Comparison of ENCODE assay signal across 25 cellular contexts in the genomic region with DNA sequence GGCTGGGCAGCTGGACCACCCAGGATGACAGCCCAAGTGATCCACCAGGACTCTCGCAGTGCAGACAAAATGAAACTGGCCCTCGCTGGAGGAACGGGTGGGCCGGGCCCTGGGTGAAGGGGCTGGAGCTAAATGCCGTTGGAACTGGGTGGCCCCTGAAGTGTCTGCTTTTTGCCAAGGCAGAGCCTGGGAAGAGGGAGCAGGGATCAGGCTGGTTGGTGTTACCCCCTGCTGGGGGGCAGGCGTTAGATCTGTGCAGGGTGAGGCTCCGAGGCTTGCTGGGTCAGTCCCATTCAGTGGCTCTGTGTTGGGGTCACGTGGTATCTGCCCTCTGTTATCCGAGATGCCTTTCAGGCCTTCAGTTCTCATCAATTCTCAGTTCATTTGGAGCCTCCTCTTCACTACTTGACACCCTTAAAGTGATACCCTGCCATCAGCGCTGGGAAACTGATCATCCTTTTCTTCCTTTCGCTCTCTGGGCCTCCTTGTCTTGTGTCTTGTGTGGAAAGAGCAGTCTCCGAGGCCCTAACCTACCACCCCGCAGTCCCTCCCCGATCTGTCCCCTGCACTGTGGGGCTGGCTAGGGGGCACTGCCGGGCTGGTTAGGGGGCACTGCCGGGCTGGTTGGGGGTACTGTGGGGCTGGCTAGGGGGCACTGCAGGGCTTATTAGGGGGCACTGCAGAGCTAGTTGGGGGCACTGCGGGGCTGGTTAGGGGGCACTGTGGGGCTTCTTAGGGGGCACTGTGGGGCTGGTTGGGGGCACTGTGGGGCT. TPM values are rescaled to one million over a fixed set of nuclear protein-coding genes. Genes with fewer than 3 reads are reported as not detected.
DNase-seq lines count a peak whose midpoint lies in the region; ATAC-seq and TF ChIP-seq lines count a peak whose summit lies in the region.
"Had no signal": no experiment of that assay in that cellular context is flagged by ENCODE, and none has a peak within 500 bp of the region (broad histone marks: within the 10 kb centered on the region; RNA-seq: fewer than 3 reads in every experiment).

No MANE protein-coding gene starts in this region.

- H3K14ac ChIP-seq in trophoblast cell (ENCODE audit: low read length) = no peak overlapping the region

- H3K79me2 ChIP-seq in trophoblast cell (ENCODE audit: control insufficient read depth, insufficient read depth, low read length, poor library complexity) = peaks cover 16% of the 10 kb centered on the region

- H3K9me3 ChIP-seq in left lung (peaks cover 0 to 6% of the 10 kb centered on the region in 2 donors), trophoblast cell (ENCODE audit: insufficient read depth, low read depth, low read length) (no peaks in the 10 kb centered on the region)

- H3K79me1 ChIP-seq in trophoblast cell (ENCODE audit: low read length) = peaks cover 17% of the 10 kb centered on the region

- no peak for TF ChIP-seq POLR2A in GM18505 (IDR thresholded peaks at IDR 0.05; ENCODE audit: borderline replicate concordance, extremely low read depth, insufficient read depth, insufficient read length)

- no peak overlapping the region for H2AK5ac ChIP-seq in trophoblast cell (ENCODE audit: low read length)

- no CpG with 5 or more reads among the region's 17 CpGs for whole genome bisulfite sequencing in trophoblast cell (ENCODE audit: extremely low coverage, insufficient coverage, insufficient read length)

- intact Hi-C loops in left lung (cut with DNase I) = no loop called here

- H3K9ac ChIP-seq in trophoblast cell (ENCODE audit: low read length) = no peak overlapping the region

- no peak overlapping the region for H4K12ac ChIP-seq in trophoblast cell (ENCODE audit: low read depth, low read length)

- no peak overlapping the region for H3K4me2 ChIP-seq in trophoblast cell (ENCODE audit: low read length)
- H3K4me2 ChIP-seq: A549 had no signal

- H4K8ac ChIP-seq in trophoblast cell (ENCODE audit: low read depth, low read length) = no peak overlapping the region

- H2AFZ ChIP-seq in trophoblast cell (ENCODE audit: insufficient read depth, low read length, poor library complexity) = no peak overlapping the region

- H2BK120ac ChIP-seq in trophoblast cell (ENCODE audit: insufficient read depth, low read length, poor library complexity) = no peak overlapping the region

- H3K4me3 ChIP-seq in left lung (no peak overlapping the region), trophoblast cell (ENCODE audit: low read depth, low read length) (no peak overlapping the region)
- H3K4me3 ChIP-seq: A549, ascending aorta, heart left ventricle had no signal

- H3K27me3 ChIP-seq in left lung (no peaks in the 10 kb centered on the region), trophoblast cell (ENCODE audit: insufficient read depth, low read length) (no peaks in the 10 kb centered on the region)
- H3K27me3 ChIP-seq: ascending aorta, heart left ventricle had no signal

- H3K36me3 ChIP-seq in left lung (no peaks in the 10 kb centered on the region), trophoblast cell (ENCODE audit: control insufficient read depth in 1 of 2, insufficient read depth in 2 of 2, low read length in 2 of 2) (peaks cover 15 to 32% of the 10 kb centered on the region in 2 experiments)
- H3K36me3 ChIP-seq: ascending aorta, heart left ventricle had no signal

- H3K27ac ChIP-seq in left lung (no peak overlapping the region), trophoblast cell (ENCODE audit: low read depth, low read length) (no peak overlapping the region)
- H3K27ac ChIP-seq: ascending aorta, VCaP had no signal

- H3K4me1 ChIP-seq in left lung (no peaks in the 10 kb centered on the region), trophoblast cell (ENCODE audit: control insufficient read depth in 1 of 2, insufficient read depth in 2 of 2, low read length in 2 of 2) (peaks cover 27 to 39% of the 10 kb centered on the region in 2 experiments)

- no peak overlapping the region for H2BK5ac ChIP-seq in trophoblast cell (ENCODE audit: low read depth, low read length, poor library complexity)

- DNase-seq in DMS79 (lab: John Stamatoyannopoulos, UW) (peak; percentile 44), RPMI8226 (peak; percentile 29), left lung (peak; percentile 29 to 59), trophoblast cell (no peak)
- DNase-seq: activated CD4-positive, alpha-beta T cell treated with anti-CD3 and anti-CD28 coated beads, Interleukin-2, amount 10 ng/mL, durations not matched to agents 7 days and 5 days; activated CD8-positive, alpha-beta memory T cell treated with anti-CD3 and anti-CD28 coated beads, Interleukin-2, amount 10 ng/mL, durations not matched to agents 7 days and 5 days; CD8-positive, alpha-beta T cell; cerebellar nuclear complex; heart left ventricle; left cardiac atrium; midbrain; NCI-H1092; NCI-H1930; NCI-H774; stimulated activated CD4-positive, alpha-beta T cell treated with anti-CD3 and anti-CD28 coated beads, Interleukin-1b, Interleukin-23, amount 100 ng/mL, for 48 hours; substantia nigra had no signal

- no peak overlapping the region for H3K23ac ChIP-seq in trophoblast cell (ENCODE audit: low read length)

- no peak overlapping the region for H3K18ac ChIP-seq in trophoblast cell (ENCODE audit: low read length)

- no peak for TF ChIP-seq CTCF in left lung (IDR thresholded peaks at IDR 0.05)

- no peak for ATAC-seq in left lung
- ATAC-seq in GM18505 (IDR thresholded peaks at IDR 0.05; ENCODE audit: unreplicated experiment) = no peak
- ATAC-seq in GM19023 (IDR thresholded peaks at IDR 0.05; ENCODE audit: unreplicated experiment) = no peak
- ATAC-seq in GM21360 (IDR thresholded peaks at IDR 0.05; ENCODE audit: unreplicated experiment) = no peak
- ATAC-seq in HG02763 (IDR thresholded peaks at IDR 0.05; ENCODE audit: unreplicated experiment) = no peak
- ATAC-seq: A549; activated CD8-positive, alpha-beta memory T cell treated with anti-CD3 and anti-CD28 coated beads, Interleukin-2, amount 10 ng/mL, durations not matched to agents 7 days and 5 days; CD8-positive, alpha-beta T cell; heart left ventricle; left cardiac atrium; natural killer cell treated with Interleukin-12 subunit alpha and Interleukin-12 subunit beta and Interleukin-15 and Interleukin-18, amount 100 ng/mL, for 72 hours; SK-N-SH treated with all-trans-retinoic acid at 6 μM for 48 hours had no signal

- H2BK12ac ChIP-seq in trophoblast cell (ENCODE audit: low read length) = no peak overlapping the region

- peak overlapping the region; percentile 50 for H3K4ac ChIP-seq in trophoblast cell (ENCODE audit: low read depth, low read length)

- H4K91ac ChIP-seq in trophoblast cell (ENCODE audit: low read depth, low read length) = no peak overlapping the region

RNA-seq across cellular contexts. Expression of a gene that starts 37.3 kb away (rescaled TPM):
- 100 to 1,000 TPM; 205 to 357 TPM for total RNA-seq in left lung
- 431 and 476 TPM in 2 replicates for polyA plus RNA-seq in trophoblast cell (2013)
- total RNA-seq: natural killer cell treated with Interleukin-12 subunit alpha and Interleukin-12 subunit beta and Interleukin-15 and Interleukin-18, amount 100 ng/mL, for 72 hours had no signal

Comparison
In these comparisons a context has a peak if more than half of its experiments do, and no peak if none do; other contexts are left out.
1. DNase-seq: peak in DMS79 (single experiment), RPMI8226 (single experiment) and left lung (2 of 2); none in trophoblast cell (0 of 2).